ENCODE assay signal across 9 cellular contexts in the genomic region with DNA sequence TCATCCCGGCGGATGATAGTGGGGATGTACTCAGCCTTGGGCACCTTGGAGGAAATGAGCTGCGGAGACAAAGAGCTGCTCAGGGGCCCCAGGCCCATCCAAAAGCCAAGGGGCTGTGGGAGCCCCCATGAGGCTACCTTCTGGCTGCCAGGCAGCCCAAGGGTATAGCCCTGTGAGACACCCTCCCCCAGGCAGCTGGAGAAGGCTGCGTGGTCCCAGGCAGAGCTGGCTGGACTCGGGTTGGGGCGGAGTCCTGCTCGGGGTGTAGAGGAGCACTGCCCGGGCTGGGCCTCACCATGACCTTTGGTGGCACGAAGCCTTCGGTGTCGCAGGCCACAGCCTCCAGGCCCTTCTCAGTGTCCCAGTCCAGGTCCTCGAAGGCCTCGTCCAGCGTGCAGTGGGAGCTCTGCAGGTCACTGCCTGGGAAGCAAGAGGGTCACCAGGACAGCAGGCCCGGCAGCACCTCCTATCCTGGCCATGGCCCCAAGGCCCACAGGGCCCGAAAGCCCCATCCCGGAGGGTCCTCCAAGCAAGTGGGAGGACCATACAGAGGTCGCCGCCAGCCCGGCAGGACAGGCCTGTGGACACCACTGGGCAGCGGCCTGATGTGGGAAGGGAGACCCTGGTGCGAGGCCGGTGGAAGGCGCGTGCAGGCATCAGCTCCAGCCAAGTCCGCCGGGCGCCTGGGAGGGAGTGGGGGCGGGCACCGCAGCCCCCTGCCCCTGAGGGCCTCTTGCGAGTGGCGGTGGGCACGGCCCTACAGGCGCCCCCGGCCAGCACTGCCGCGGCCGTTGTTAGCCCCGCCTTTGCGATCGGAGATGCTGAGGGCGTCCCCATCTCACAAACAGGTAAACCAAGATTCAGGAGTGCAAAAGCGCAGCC. TPM values are rescaled to one million over a fixed set of nuclear protein-coding genes. Genes with fewer than 3 reads are reported as not detected.
DNase-seq lines count a peak whose midpoint lies in the region; ATAC-seq and TF ChIP-seq lines count a peak whose summit lies in the region.
"Had no signal": no experiment of that assay in that cellular context is flagged by ENCODE, and none has a peak within 500 bp of the region (broad histone marks: within the 10 kb centered on the region; RNA-seq: fewer than 3 reads in every experiment).

No MANE protein-coding gene starts in this region.

- H3K4me1 Mint-ChIP-seq in activated naive CD4-positive, alpha-beta T cell treated with anti-CD3 and anti-CD28 coated beads, Interleukin-2, amount 10 ng/mL, durations not matched to agents 7 days and 5 days: peaks cover 54% of the 10 kb centered on the region
- peaks cover 18 to 28% of the 10 kb centered on the region in 2 donors for H3K4me1 Mint-ChIP-seq in effector memory CD8-positive, alpha-beta T cell (ENCODE audit: low read depth in 2 of 2)

- no peaks in the 10 kb centered on the region for H3K9me3 Mint-ChIP-seq in activated naive CD4-positive, alpha-beta T cell treated with anti-CD3 and anti-CD28 coated beads, Interleukin-2, amount 10 ng/mL, durations not matched to agents 7 days and 5 days
- H3K9me3 Mint-ChIP-seq in effector memory CD8-positive, alpha-beta T cell: no peaks in the 10 kb centered on the region

- WGBS in transverse colon (ENCODE audit: low coverage in 1 of 2), 2 donors: 88% methylated on average over 26 of the region's 43 CpGs; no CpG with 5 or more reads in 1 of the 2 donors

- DNase-seq in activated naive CD4-positive, alpha-beta T cell treated with anti-CD3 and anti-CD28 coated beads, Interleukin-2, amount 10 ng/mL, durations not matched to agents 7 days and 5 days: peak; percentile 20
- DNase-seq in activated naive CD4-positive, alpha-beta T cell (lab: John Stamatoyannopoulos, UW): no peak
- DNase-seq in effector memory CD8-positive, alpha-beta T cell: no peak
- DNase-seq in mucosa of descending colon (peak; percentile 24 to 77 (median 61)), transverse colon (peak; percentile 23), GOT3 (lab: John Stamatoyannopoulos, UW) (no peak), LoVo (ENCODE audit: low spot score) (no peak)
- DNase-seq in central memory CD4-positive, alpha-beta T cell: no peak
- DNase-seq: midbrain had no signal

- H3K36me3 ChIP-seq in mucosa of descending colon (ENCODE audit: low read depth): no peaks in the 10 kb centered on the region
- H3K36me3 ChIP-seq in transverse colon: no peaks in the 10 kb centered on the region

- no peak overlapping the region for H3K4me3 ChIP-seq in mucosa of descending colon
- H3K4me3 ChIP-seq in transverse colon: peak overlapping the region in 3 of 4 donors; percentile 25 to 44 (median 35)

- H3K27me3 Mint-ChIP-seq in activated naive CD4-positive, alpha-beta T cell treated with anti-CD3 and anti-CD28 coated beads, Interleukin-2, amount 10 ng/mL, durations not matched to agents 7 days and 5 days: no peaks in the 10 kb centered on the region
- H3K27me3 Mint-ChIP-seq in effector memory CD8-positive, alpha-beta T cell: no peaks in the 10 kb centered on the region

- peak overlapping the region in 3 of 4 donors; percentile 27 to 65 (median 55) for H3K27ac ChIP-seq in transverse colon

- no peaks in the 10 kb centered on the region for H3K27me3 ChIP-seq in transverse colon

- no peaks in the 10 kb centered on the region for H3K9me3 ChIP-seq in mucosa of descending colon
- no peaks in the 10 kb centered on the region for H3K9me3 ChIP-seq in transverse colon

- peaks cover 18% of the 10 kb centered on the region for H3K36me3 Mint-ChIP-seq in activated naive CD4-positive, alpha-beta T cell treated with anti-CD3 and anti-CD28 coated beads, Interleukin-2, amount 10 ng/mL, durations not matched to agents 7 days and 5 days
- H3K36me3 Mint-ChIP-seq in effector memory CD8-positive, alpha-beta T cell (ENCODE audit: insufficient read depth): peaks cover 42% of the 10 kb centered on the region

- intact Hi-C loops in mucosa of descending colon (cut with DNase I, micrococcal nuclease) (no loop called here), transverse colon (cut with DNase I; ENCODE audit: low total_unique reads) (no loop called here)

- H3K4me3 Mint-ChIP-seq in activated naive CD4-positive, alpha-beta T cell treated with anti-CD3 and anti-CD28 coated beads, Interleukin-2, amount 10 ng/mL, durations not matched to agents 7 days and 5 days: no peak overlapping the region
- peak overlapping the region; percentile 66 to 74 for H3K4me3 Mint-ChIP-seq in effector memory CD8-positive, alpha-beta T cell

- TF ChIP-seq CTCF in mucosa of descending colon (IDR thresholded peaks at IDR 0.05) (no peak), transverse colon (IDR thresholded peaks at IDR 0.05) (no peak)

- in situ Hi-C loops in transverse colon (cut with MboI; ENCODE audit: low pct_ligation_motif_present in 1 of 4, low pct_unique_long_range_greater_than_20kb in 1 of 4, low sequenced_read_pairs in 3 of 4): no loop called here

- TF ChIP-seq EP300 in transverse colon (IDR thresholded peaks at IDR 0.05; ENCODE audit: low read depth): no peak

- H3K4me1 ChIP-seq in mucosa of descending colon (ENCODE audit: low read depth): peaks cover 23% of the 10 kb centered on the region
- H3K4me1 ChIP-seq in transverse colon: peaks cover 13 to 25% (median 21%) of the 10 kb centered on the region in 4 donors

- no peak for TF ChIP-seq POLR2A in transverse colon (IDR thresholded peaks at IDR 0.05)

- no peak for ATAC-seq in effector memory CD8-positive, alpha-beta T cell (replicated peaks)
- no peak for ATAC-seq in mucosa of descending colon

- H3K27ac Mint-ChIP-seq in activated naive CD4-positive, alpha-beta T cell treated with anti-CD3 and anti-CD28 coated beads, Interleukin-2, amount 10 ng/mL, durations not matched to agents 7 days and 5 days: no peak overlapping the region
- H3K27ac Mint-ChIP-seq in effector memory CD8-positive, alpha-beta T cell: no peak overlapping the region

- CTCF ChIA-PET in activated naive CD4-positive, alpha-beta T cell treated with anti-CD3 and anti-CD28 coated beads, Interleukin-2, amount 10 ng/mL, durations not matched to agents 7 days and 5 days (lab: Charles Lee): interaction anchor here (0.8 kb wide), 1 partner anchor 10 kb away, joined by 4 read pairs; no protein-coding TSS in a partner anchor

RNA-seq across cellular contexts. Expression of gene NSMF, which starts 6.1 kb away (rescaled TPM):
- total RNA-seq in mucosa of descending colon: 10 to 100 TPM; 30.1 to 48.0 (median 43.4) TPM
- total RNA-seq in transverse colon: 100 to 1,000 TPM in 1 of 4 donors, 10 to 100 TPM in 3; 44.6 to 130 (median 55.2) TPM

RNA-seq across cellular contexts. Expression of gene ENTPD8, which starts 11.8 kb away (rescaled TPM):
- total RNA-seq in mucosa of descending colon (100 to 1,000 TPM in 1 of 3 donors, 10 to 100 TPM in 2; 36.7 to 127 (median 74.8) TPM), transverse colon (100 to 1,000 TPM in 1 of 4 donors, 10 to 100 TPM in 3; 20.7 to 109 (median 63.8) TPM)

RNA-seq across cellular contexts. Expression of gene NOXA1, which starts 29.8 kb away (rescaled TPM):
- total RNA-seq in mucosa of descending colon: 10 to 100 TPM; 18.0 to 41.5 (median 27.2) TPM
- 10 to 100 TPM; 19.7 to 53.9 (median 40.8) TPM for total RNA-seq in transverse colon

RNA-seq across cellular contexts. Expression of gene EXD3, which starts 30.0 kb away (rescaled TPM):
- total RNA-seq in mucosa of descending colon (10 to 100 TPM; 39.4 to 56.7 (median 40.1) TPM), transverse colon (100 to 1,000 TPM in 1 of 4 donors, 10 to 100 TPM in 3; 47.6 to 228 (median 74.2) TPM)

Comparison
In these comparisons a context has a peak if more than half of its experiments do, and no peak if none do; other contexts are left out.
1. DNase-seq: peak in activated naive CD4-positive, alpha-beta T cell treated with anti-CD3 and anti-CD28 coated beads, Interleukin-2, amount 10 ng/mL, durations not matched to agents 7 days and 5 days (single experiment), mucosa of descending colon (3 of 3) and transverse colon (single experiment); none in activated naive CD4-positive, alpha-beta T cell (0 of 4), effector memory CD8-positive, alpha-beta T cell (0 of 3), GOT3 (single experiment), central memory CD4-positive, alpha-beta T cell (single experiment) and LoVo (single experiment).